Comparison of ENCODE assay signal across 16 cellular contexts in the genomic region with DNA sequence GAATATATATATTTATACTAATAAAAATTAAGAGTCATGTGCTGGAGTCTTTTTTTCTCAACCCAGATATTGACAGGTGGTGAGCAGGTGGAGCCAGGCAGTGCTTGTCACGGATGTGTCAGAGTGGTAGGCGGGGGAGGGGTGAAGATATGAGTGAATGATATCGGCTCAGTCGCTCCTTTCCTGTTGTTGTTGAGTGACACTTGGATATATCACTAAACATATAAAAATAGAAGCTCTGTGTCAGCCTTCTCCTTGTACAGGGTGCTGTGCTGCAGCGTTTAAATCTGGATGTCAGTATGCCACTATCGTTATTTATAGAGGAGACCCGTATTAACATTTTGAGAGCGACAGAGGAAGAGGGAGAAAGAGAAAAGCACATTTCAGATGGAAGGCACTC.
DNase-seq lines count a peak whose midpoint lies in the region; ATAC-seq and TF ChIP-seq lines count a peak whose summit lies in the region.
"Had no signal": no experiment of that assay in that cellular context is flagged by ENCODE, and none has a peak within 500 bp of the region (broad histone marks: within the 10 kb centered on the region; RNA-seq: fewer than 3 reads in every experiment).

No MANE protein-coding gene starts in this region.

- peaks cover 0 to 3% (median 0%) of the 10 kb centered on the region in 12 donors for H3K4me1 ChIP-seq in heart left ventricle
- H3K4me1 ChIP-seq: Caco-2 had no signal

- H3K27ac ChIP-seq in heart left ventricle = no peak overlapping the region
- H3K27ac ChIP-seq: C4-2B had no signal

- ATAC-seq in heart left ventricle = peak; percentile 71 to 83 (median 78)
- no peak for ATAC-seq in Right ventricle myocardium inferior
- ATAC-seq in GM18907 (IDR thresholded peaks at IDR 0.05; ENCODE audit: unreplicated experiment) = no peak
- ATAC-seq in HG03097 (IDR thresholded peaks at IDR 0.05; ENCODE audit: low FRiP score, unreplicated experiment) = no peak
- ATAC-seq: HepG2 had no signal

- WGBS in heart left ventricle, 4 donors = 23 to 38% (median 33%) methylated on average over 8 of the region's 8 CpGs

- H3K4me3 Mint-ChIP-seq in glutamatergic neuron (ENCODE audit: unreplicated experiment) = no peak overlapping the region
- H3K4me3 Mint-ChIP-seq: CD4-positive, alpha-beta T cell; H9; IgD-negative memory B cell had no signal

- TF ChIP-seq POLR2A in heart left ventricle (IDR thresholded peaks at IDR 0.05) = no peak

- H3K9me3 Mint-ChIP-seq in glutamatergic neuron (ENCODE audit: unreplicated experiment) = no peaks in the 10 kb centered on the region

- no peaks in the 10 kb centered on the region for H3K27me3 Mint-ChIP-seq in glutamatergic neuron (ENCODE audit: unreplicated experiment)
- H3K27me3 Mint-ChIP-seq: CD4-positive, alpha-beta T cell; IgD-negative memory B cell had no signal

- intact Hi-C loops in heart left ventricle (cut with DNase I) (no loop called here), Right ventricle myocardium inferior (cut with DNase I) (no loop called here)

- no peaks in the 10 kb centered on the region for H3K27me3 ChIP-seq in heart left ventricle

- H3K9me3 ChIP-seq in heart left ventricle = no peaks in the 10 kb centered on the region
- H3K9me3 ChIP-seq: Caco-2 had no signal

- no peaks in the 10 kb centered on the region for H3K36me3 Mint-ChIP-seq in glutamatergic neuron (ENCODE audit: unreplicated experiment)
- H3K36me3 Mint-ChIP-seq: IgD-negative memory B cell had no signal

- no peak for TF ChIP-seq CTCF in heart left ventricle (IDR thresholded peaks at IDR 0.05)
- TF ChIP-seq CTCF in glutamatergic neuron (IDR thresholded peaks at IDR 0.05; ENCODE audit: partially characterized antibody, unreplicated experiment) = no peak

- H3K4me1 Mint-ChIP-seq in glutamatergic neuron (ENCODE audit: low read depth, unreplicated experiment) = peaks cover 9% of the 10 kb centered on the region
- H3K4me1 Mint-ChIP-seq: IgD-negative memory B cell had no signal

- H3K27ac Mint-ChIP-seq in glutamatergic neuron (ENCODE audit: unreplicated experiment) = no peak overlapping the region
- H3K27ac Mint-ChIP-seq: CD4-positive, alpha-beta T cell; H9; IgD-negative memory B cell had no signal

- DNase-seq in heart left ventricle (peak in 1 of 5 donors; percentile 26), Right ventricle myocardium inferior (ENCODE audit: missing footprints) (no peak), NCI-H2171 (lab: John Stamatoyannopoulos, UW) (peak; percentile 12), glutamatergic neuron (peak; percentile 27), superior temporal gyrus (ENCODE audit: extremely low spot score) (peak; percentile 24)
- DNase-seq: ACHN; Caco-2; CD4-positive, alpha-beta T cell; DMS79 treated with DMSO at 0.1 percent for 48 hours; GF-D8; H9 had no signal

- H3K36me3 ChIP-seq in heart left ventricle = no peaks in the 10 kb centered on the region

- H3K4me3 ChIP-seq in heart left ventricle = no peak overlapping the region

Comparison
In these comparisons a context has a peak if more than half of its experiments do, and no peak if none do; other contexts are left out.
1. ATAC-seq: peak in heart left ventricle (4 of 4); none in Right ventricle myocardium inferior (single experiment), GM18907 (single experiment) and HG03097 (single experiment).